In the genomic region with DNA sequence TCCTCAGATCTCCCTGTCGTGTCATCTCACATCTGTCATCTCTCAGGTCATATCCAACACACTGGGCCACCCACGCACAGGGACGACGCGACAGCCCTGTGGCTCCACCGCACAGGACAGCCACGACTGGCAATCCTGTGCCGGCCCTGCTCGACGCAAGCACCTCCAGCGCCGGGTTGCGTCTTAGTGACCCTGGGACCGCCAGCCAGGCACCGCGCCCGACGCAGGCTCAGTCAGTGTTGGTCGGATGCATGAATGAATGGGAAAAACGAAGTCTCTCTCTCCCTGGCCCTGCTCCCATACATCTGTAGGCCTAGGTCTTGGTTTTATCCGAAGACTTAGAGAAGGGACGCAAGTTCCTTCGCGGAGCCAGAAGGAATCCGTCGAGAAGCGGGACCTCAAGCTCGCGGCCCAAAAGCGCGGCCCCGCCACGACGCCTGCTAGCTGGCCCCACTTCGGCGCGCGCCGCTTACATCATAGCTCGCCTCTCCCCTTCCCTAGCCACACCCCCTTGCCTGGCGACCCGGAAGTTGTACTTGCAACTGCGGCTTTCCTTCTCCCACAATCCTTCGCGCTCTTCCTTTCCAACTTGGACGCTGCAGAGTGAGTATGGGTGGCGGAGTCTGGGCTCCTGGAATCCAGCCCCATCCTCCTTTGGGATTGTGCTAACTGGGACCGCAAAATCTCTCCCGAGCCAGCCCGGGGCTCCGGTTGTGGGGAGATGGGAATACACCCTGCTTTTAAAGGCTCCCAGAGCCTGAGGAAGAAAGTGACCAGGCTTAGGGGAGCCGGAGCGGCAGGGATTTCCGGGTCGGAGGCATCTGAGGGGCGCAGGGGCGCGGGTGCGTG, we compare ENCODE assay signal across 8 cellular contexts. TPM values are rescaled to one million over a fixed set of nuclear protein-coding genes. Genes with fewer than 3 reads are reported as not detected.
A peak's percentile ranks its signal among the peaks of the same experiment; 100 is the strongest.
DNase-seq lines count a peak whose midpoint lies in the region; ATAC-seq and TF ChIP-seq lines count a peak whose summit lies in the region.

TSS of gene RPL31 (plus strand) at position 577 of the 849 bp plus-strand sequence. CDS start 413 bp downstream, outside the sequence.

- H3K4me3 Mint-ChIP-seq in activated T-cell treated with anti-CD3 and anti-CD28 coated beads, Interleukin-2, amount 50 U/mL, for 4 hours: peak within 1 kb of the TSS; percentile 98

- in situ Hi-C loops in Panc1 (cut with HindIII; ENCODE audit: low pct_unique_long_range_greater_than_20kb, low sequenced_read_pairs): no loop called here

- DNase-seq in DMS53 (lab: John Stamatoyannopoulos, UW) (peak; percentile 99), KG1 (lab: John Stamatoyannopoulos, UW) (peak; percentile 88), Panc1 (ENCODE audit: low read depth, low spot score) (peak; percentile 77)
- DNase-seq in activated T-cell treated with anti-CD3 and anti-CD28 coated beads, Interleukin-2, amount 50 U/mL, for 4 hours: peak; percentile 94
- DNase-seq in stimulated activated CD8-positive, alpha-beta memory T cell treated with anti-CD3 and anti-CD28 coated beads, Interleukin-7, amount 100 ng/mL, for 1 hour (ENCODE audit: low read depth in 2 of 2): peak; percentile 86 to 89

- POLR2A ChIA-PET in Panc1 (lab: Charles Lee): interaction anchor here (1.1 kb wide), 1 partner anchor 439 kb away, joined by 3 read pairs; the partner anchor contains the start of gene PDCL3

- H3K27me3 Mint-ChIP-seq in activated T-cell treated with anti-CD3 and anti-CD28 coated beads, Interleukin-2, amount 50 U/mL, for 4 hours (ENCODE audit: low read depth): no peaks in the 10 kb centered on the region

- 5 to 8% methylated on average over 58 to 59 of the region's 59 CpGs for WGBS in esophagus, 2 donors

- ATAC-seq in GM21723 (IDR thresholded peaks at IDR 0.05; ENCODE audit: unreplicated experiment) (peak; percentile 94), Panc1 (peak; percentile 88)
- ATAC-seq in activated T-cell treated with anti-CD3 and anti-CD28 coated beads, Interleukin-2, amount 50 U/mL, for 4 hours: peak; percentile 87 to 92

- CTCF ChIA-PET in Panc1 (lab: Charles Lee): no interaction called here

- H3K4me1 ChIP-seq in Panc1 (ENCODE audit: control insufficient read depth, insufficient read depth, low read length) (peaks cover 29% of the 10 kb centered on the region), esophagus (ENCODE audit: control insufficient read depth in 2 of 2, insufficient read depth in 2 of 2, low read length in 1 of 2) (peaks cover 0 to 5% of the 10 kb centered on the region in 2 donors), mucosa of stomach (ENCODE audit: control insufficient read depth, insufficient read depth, low read length) (peaks cover 17% of the 10 kb centered on the region)

- H3K36me3 Mint-ChIP-seq in activated T-cell treated with anti-CD3 and anti-CD28 coated beads, Interleukin-2, amount 50 U/mL, for 4 hours (ENCODE audit: insufficient read depth): peaks cover 46% of the 10 kb centered on the region

- no peak for TF ChIP-seq CTCF in Panc1 (IDR thresholded peaks at IDR 0.05)

- intact Hi-C loops in Panc1 (cut with micrococcal nuclease; ENCODE audit: unreplicated experiment): no loop called here

- peak within 1 kb of the TSS; percentile 98 for H3K27ac ChIP-seq in Panc1 (ENCODE audit: low read length)
- peak within 1 kb of the TSS; percentile 89 to 97 for H3K27ac ChIP-seq in esophagus (ENCODE audit: low read depth in 2 of 2, low read length in 1 of 2)

- peak within 1 kb of the TSS; percentile 80 to 98 for H3K4me3 ChIP-seq in Panc1 (ENCODE audit: low read depth in 2 of 2, low read length in 2 of 2)
- peak within 1 kb of the TSS; percentile 99 for H3K4me3 ChIP-seq in esophagus (ENCODE audit: low read depth in 1 of 2, low read length in 2 of 2)
- H3K4me3 ChIP-seq in mucosa of stomach (ENCODE audit: low read length): peak within 1 kb of the TSS; percentile 93

- no TSS peak for BruUV-seq in Panc1 (replicated peaks; lab: Mats Ljungman, UMichigan)

- H3K9ac ChIP-seq in mucosa of stomach (ENCODE audit: low read length): peak within 1 kb of the TSS; percentile 94

- H3K36me3 ChIP-seq in Panc1 (ENCODE audit: control insufficient read depth, insufficient read depth, low read length) (peaks cover 13% of the 10 kb centered on the region), esophagus (ENCODE audit: control insufficient read depth in 2 of 2, insufficient read depth in 2 of 2, low read length in 1 of 2) (peaks cover 8 to 17% of the 10 kb centered on the region in 2 donors), mucosa of stomach (ENCODE audit: control insufficient read depth, insufficient read depth, low read length) (peaks cover 17% of the 10 kb centered on the region)

- no peaks in the 10 kb centered on the region for H3K9me3 Mint-ChIP-seq in activated T-cell treated with anti-CD3 and anti-CD28 coated beads, Interleukin-2, amount 50 U/mL, for 4 hours

- H3K27me3 ChIP-seq in Panc1 (ENCODE audit: control insufficient read depth, insufficient read depth, low read length) (no peaks in the 10 kb centered on the region), esophagus (ENCODE audit: control insufficient read depth in 1 of 2, insufficient read depth in 2 of 2, low read length in 2 of 2) (no peaks in the 10 kb centered on the region), mucosa of stomach (ENCODE audit: control insufficient read depth, insufficient read depth, low read length) (no peaks in the 10 kb centered on the region)

- peaks cover 41% of the 10 kb centered on the region for H3K4me1 Mint-ChIP-seq in activated T-cell treated with anti-CD3 and anti-CD28 coated beads, Interleukin-2, amount 50 U/mL, for 4 hours (ENCODE audit: low read depth)

- H3K9me3 ChIP-seq in Panc1 (ENCODE audit: control insufficient read depth, insufficient read depth, low read depth, low read length): no peaks in the 10 kb centered on the region
- H3K9me3 ChIP-seq in esophagus (ENCODE audit: control insufficient read depth in 2 of 2, insufficient read depth in 1 of 2, low read depth in 1 of 2, low read length in 1 of 2): no peaks in the 10 kb centered on the region
- H3K9me3 ChIP-seq in mucosa of stomach (ENCODE audit: control insufficient read depth, low read length): no peaks in the 10 kb centered on the region

RNA-seq across cellular contexts. Expression of gene RPL31, which starts in this region (rescaled TPM):
- total RNA-seq in Panc1 (2021; ENCODE audit: unreplicated experiment): 682 TPM
- polyA plus RNA-seq in Panc1 (2012; ENCODE audit: insufficient read length): 1,449 TPM
- total RNA-seq in activated T-cell treated with anti-CD3 and anti-CD28 coated beads, Interleukin-2, amount 50 U/mL, for 4 hours: 1,000 to 10,000 TPM; 1,558 to 1,629 (median 1,588) TPM
- polyA plus RNA-seq in esophagus: 1,000 to 10,000 TPM; 5,749 to 6,812 TPM

Comparison
In these comparisons a context has a peak if more than half of its experiments do, and no peak if none do; other contexts are left out.
1. Peak in every context shown above with its lines: DNase-seq, ATAC-seq, H3K4me3 ChIP-seq and H3K27ac ChIP-seq.